9 cellular contexts compared by ENCODE assay signal in the genomic region with DNA sequence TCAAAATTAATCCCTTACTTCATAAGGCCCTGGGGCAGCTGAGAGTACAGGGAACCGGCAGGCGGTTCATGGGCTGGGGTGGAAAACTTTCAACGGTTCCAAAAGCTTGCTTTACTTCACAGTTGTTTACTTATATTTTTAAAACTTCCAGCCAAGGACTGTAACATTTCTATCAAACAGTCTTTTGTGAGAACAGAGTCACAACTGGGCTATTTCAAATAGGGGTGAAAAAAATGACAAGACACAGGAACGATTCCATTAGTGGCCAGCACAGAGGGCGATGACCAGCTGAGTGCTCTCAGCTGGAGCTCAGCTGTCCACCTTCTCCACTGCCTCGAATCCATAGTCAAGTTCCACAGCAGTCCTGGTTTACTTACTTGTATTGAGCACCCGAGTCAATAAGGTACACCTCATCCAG.
"Had no signal": no experiment of that assay in that cellular context is flagged by ENCODE, and none has a peak within 500 bp of the region (broad histone marks: within the 10 kb centered on the region; RNA-seq: fewer than 3 reads in every experiment).

No MANE protein-coding gene starts in this region.

- DNase-seq: activated CD4-positive, alpha-beta T cell treated with anti-CD3 and anti-CD28 coated beads for 4 hours; activated CD8-positive, alpha-beta T cell treated with anti-CD3 and anti-CD28 coated beads, Interleukin-2, amount 10 ng/mL, durations not matched to agents 7 days and 5 days; activated naive CD4-positive, alpha-beta T cell treated with anti-CD3 and anti-CD28 coated beads, Interleukin-2, amount 10 ng/mL, durations not matched to agents 7 days and 5 days; dermis blood vessel endothelial cell; glutamatergic neuron; natural killer cell; stimulated activated CD4-positive, alpha-beta T cell treated with anti-CD3 and anti-CD28 coated beads, Interleukin-4, amount 100 ng/mL, for 1 hour; stimulated activated naive CD8-positive, alpha-beta T cell treated with anti-CD3 and anti-CD28 coated beads, Interleukin-15, amount 100 ng/mL, for 72 hours had no signal

- H3K4me3 ChIP-seq: SK-N-MC had no signal

- H3K27ac ChIP-seq: SK-N-MC had no signal

- ATAC-seq: activated CD8-positive, alpha-beta T cell treated with anti-CD3 and anti-CD28 coated beads, Interleukin-2, amount 10 ng/mL, durations not matched to agents 7 days and 5 days; natural killer cell; stimulated activated naive CD8-positive, alpha-beta T cell treated with anti-CD3 and anti-CD28 coated beads, Interleukin-15, amount 100 ng/mL, for 72 hours had no signal
